24 cellular contexts compared by ENCODE assay signal in the genomic region with DNA sequence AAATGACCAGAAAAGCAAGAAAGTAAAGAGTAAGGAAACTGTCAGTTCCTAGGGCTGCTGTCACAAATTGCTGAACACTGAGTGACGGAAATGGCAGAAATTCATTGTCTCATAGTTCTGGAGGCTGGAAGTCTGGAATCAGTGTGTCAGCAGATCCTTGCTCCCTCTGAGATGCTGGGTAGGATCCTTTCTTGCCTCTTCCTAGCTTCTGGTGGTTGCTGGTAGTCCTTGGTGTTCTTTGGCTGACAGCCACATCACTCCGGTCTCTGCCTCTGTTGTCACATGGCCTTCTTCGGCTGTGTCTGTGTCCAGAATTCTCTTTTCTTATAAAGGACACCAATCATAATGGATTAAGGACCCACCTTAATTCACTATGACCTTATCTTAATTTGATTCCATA.
"Had no signal": no experiment of that assay in that cellular context is flagged by ENCODE, and none has a peak within 500 bp of the region (broad histone marks: within the 10 kb centered on the region; RNA-seq: fewer than 3 reads in every experiment).

No MANE protein-coding gene starts in this region.

- H3K9me3 ChIP-seq: esophagus muscularis mucosa, gastrocnemius medialis, tibial artery had no signal

- H3K4me1 ChIP-seq: esophagus muscularis mucosa, spleen had no signal

- H3K9me3 Mint-ChIP-seq: activated CD4-positive, alpha-beta T cell treated with anti-CD3 and anti-CD28 coated beads, Interleukin-2, amount 10 ng/mL, durations not matched to agents 7 days and 5 days; memory B cell; naive thymus-derived CD4-positive, alpha-beta T cell; neural progenitor cell had no signal

- H3K4me3 ChIP-seq: esophagus muscularis mucosa, gastrocnemius medialis, mucosa of descending colon, neural progenitor cell, spleen, tibial artery had no signal

- H3K27ac Mint-ChIP-seq: activated CD4-positive, alpha-beta T cell treated with anti-CD3 and anti-CD28 coated beads, Interleukin-2, amount 10 ng/mL, durations not matched to agents 7 days and 5 days; activated CD8-positive, alpha-beta memory T cell treated with anti-CD3 and anti-CD28 coated beads, Interleukin-2, amount 10 ng/mL, durations not matched to agents 7 days and 5 days; activated CD8-positive, alpha-beta T cell treated with anti-CD3 and anti-CD28 coated beads for 36 hours; memory B cell; neural progenitor cell had no signal

- H3K4me1 Mint-ChIP-seq: activated CD4-positive, alpha-beta T cell treated with anti-CD3 and anti-CD28 coated beads, Interleukin-2, amount 10 ng/mL, durations not matched to agents 7 days and 5 days; activated CD8-positive, alpha-beta memory T cell treated with anti-CD3 and anti-CD28 coated beads, Interleukin-2, amount 10 ng/mL, durations not matched to agents 7 days and 5 days had no signal

- H3K27ac ChIP-seq: esophagus muscularis mucosa, neural progenitor cell, spleen, tibial artery, WERI-Rb-1 had no signal

- ATAC-seq: activated CD8-positive, alpha-beta memory T cell treated with anti-CD3 and anti-CD28 coated beads, Interleukin-2, amount 10 ng/mL, durations not matched to agents 7 days and 5 days; activated CD8-positive, alpha-beta T cell treated with anti-CD3 and anti-CD28 coated beads for 36 hours; left cardiac atrium; naive thymus-derived CD4-positive, alpha-beta T cell had no signal

- H3K27me3 Mint-ChIP-seq: activated CD4-positive, alpha-beta T cell treated with anti-CD3 and anti-CD28 coated beads, Interleukin-2, amount 10 ng/mL, durations not matched to agents 7 days and 5 days; activated CD8-positive, alpha-beta memory T cell treated with anti-CD3 and anti-CD28 coated beads, Interleukin-2, amount 10 ng/mL, durations not matched to agents 7 days and 5 days; activated CD8-positive, alpha-beta T cell treated with anti-CD3 and anti-CD28 coated beads for 36 hours; brain; memory B cell; naive thymus-derived CD4-positive, alpha-beta T cell had no signal

- DNase-seq: activated CD4-positive, alpha-beta T cell treated with anti-CD3 and anti-CD28 coated beads, Interleukin-2, amount 10 ng/mL, durations not matched to agents 7 days and 5 days; activated CD4-positive, CD25-positive, alpha-beta regulatory T cell treated with anti-CD3 and anti-CD28 coated beads, Interleukin-2, amount 50 U/mL, for 72 hours; activated CD8-positive, alpha-beta memory T cell treated with anti-CD3 and anti-CD28 coated beads, Interleukin-2, amount 10 ng/mL, durations not matched to agents 7 days and 5 days; activated CD8-positive, alpha-beta T cell treated with anti-CD3 and anti-CD28 coated beads for 36 hours; activated gamma-delta T cell; activated naive CD4-positive, alpha-beta T cell treated with anti-CD3 and anti-CD28 coated beads, Interleukin-2, amount 50 U/mL, for 16 hours; activated T-cell treated with anti-CD3 and anti-CD28 coated beads for 4 hours; aorta; dermis blood vessel endothelial cell; effector memory CD4-positive, alpha-beta T cell; gastrocnemius medialis; left cardiac atrium; mucosa of descending colon; naive thymus-derived CD4-positive, alpha-beta T cell; retina; spleen; stimulated activated CD4-positive, alpha-beta T cell treated with anti-CD3 and anti-CD28 coated beads, Interleukin-4, amount 100 ng/mL, for 1 hour; stimulated activated naive CD4-positive, alpha-beta T cell; tibial artery; WERI-Rb-1 had no signal

- H3K27me3 ChIP-seq: esophagus muscularis mucosa, gastrocnemius medialis, neural progenitor cell, spleen, tibial artery had no signal

- H3K4me2 ChIP-seq: neural progenitor cell had no signal

- H2AFZ ChIP-seq: neural progenitor cell had no signal

- H3K9ac ChIP-seq: neural progenitor cell had no signal

- H3K4me3 Mint-ChIP-seq: activated CD4-positive, alpha-beta T cell treated with anti-CD3 and anti-CD28 coated beads, Interleukin-2, amount 10 ng/mL, durations not matched to agents 7 days and 5 days; activated CD8-positive, alpha-beta memory T cell treated with anti-CD3 and anti-CD28 coated beads, Interleukin-2, amount 10 ng/mL, durations not matched to agents 7 days and 5 days; activated CD8-positive, alpha-beta T cell treated with anti-CD3 and anti-CD28 coated beads for 36 hours; brain; memory B cell; naive thymus-derived CD4-positive, alpha-beta T cell; neural progenitor cell had no signal
